Comparison of ENCODE assay signal across 22 cellular contexts in genomic region chr13:49898792-49899191, GRCh38. TPM values are rescaled to one million over a fixed set of nuclear protein-coding genes. Genes with fewer than 3 reads are reported as not detected.
DNase-seq lines count a peak whose midpoint lies in the region; ATAC-seq and TF ChIP-seq lines count a peak whose summit lies in the region.
"Had no signal": no experiment of that assay in that cellular context is flagged by ENCODE, and none has a peak within 500 bp of the region (broad histone marks: within the 10 kb centered on the region; RNA-seq: fewer than 3 reads in every experiment).

No MANE protein-coding gene starts in this region.

- H3K27me3 ChIP-seq in left lung (no peaks in the 10 kb centered on the region), right lobe of liver (no peaks in the 10 kb centered on the region)
- H3K27me3 ChIP-seq: BLaER1 treated with 17β-estradiol and CSF1 and Interleukin-3, amounts not matched to agents 10 nM and 100 nM had no signal

- H3K27ac ChIP-seq in HEK293 (ENCODE audit: extremely low read depth, low read depth, low read length) (no peak overlapping the region), left lung (no peak overlapping the region), right lobe of liver (no peak overlapping the region)
- H3K27ac ChIP-seq: 22Rv1; A549; BLaER1 treated with 17β-estradiol and CSF1 and Interleukin-3, amounts not matched to agents 10 nM and 100 nM; C4-2B had no signal

- H3K36me3 ChIP-seq in HEK293 (ENCODE audit: control insufficient read depth in 2 of 2, insufficient read depth in 1 of 2, low read length in 2 of 2) (no peaks in the 10 kb centered on the region), left lung (no peaks in the 10 kb centered on the region), right lobe of liver (no peaks in the 10 kb centered on the region)
- H3K36me3 ChIP-seq: BLaER1 treated with 17β-estradiol and CSF1 and Interleukin-3, amounts not matched to agents 10 nM and 100 nM had no signal

- no peak overlapping the region for H3K4me3 ChIP-seq in HEK293 (ENCODE audit: low read depth, low read length)
- no peak overlapping the region for H3K4me3 ChIP-seq in left lung
- H3K4me3 ChIP-seq in right lobe of liver: no peak overlapping the region
- H3K4me3 ChIP-seq: A549; BLaER1 treated with 17β-estradiol and CSF1 and Interleukin-3, amounts not matched to agents 10 nM and 100 nM; GM12878 had no signal

- 34% methylated on average over 8 of the region's 8 CpGs for WGBS in right lobe of liver (ENCODE audit: insufficient coverage, low coverage, low lambda C conversion rate, missing lambda C conversion rate)

- CTCF ChIA-PET in HEK293 (lab: Yijun Ruan, JAX): no interaction called here

- no peaks in the 10 kb centered on the region for H3K9me3 ChIP-seq in HEK293 (ENCODE audit: control insufficient read depth, insufficient read depth, low read depth, low read length)
- H3K9me3 ChIP-seq in left lung: no peaks in the 10 kb centered on the region
- H3K9me3 ChIP-seq in right lobe of liver: no peaks in the 10 kb centered on the region
- H3K9me3 ChIP-seq: A549 had no signal

- no peak for DNase-seq in left lung
- DNase-seq in right lobe of liver: no peak
- DNase-seq in COLO829 (ENCODE audit: low spot score): no peak
- no peak for DNase-seq in HK-2 (ENCODE audit: unreplicated experiment)
- DNase-seq in NCI-H2081 (lab: John Stamatoyannopoulos, UW): no peak
- DNase-seq: AML-193; CD4-positive, alpha-beta T cell; CD8-positive, alpha-beta T cell; COR-L47; DMS 273 treated with DMSO at 0.1 percent for 48 hours; DMS153; DMS53; DMS79; DND-41; EL; GDM1 had no signal

- peak; percentile 12 for ATAC-seq in left lung
- peak; percentile 37 to 63 (median 50) for ATAC-seq in right lobe of liver
- ATAC-seq: A549; CD8-positive, alpha-beta T cell; GM12878 had no signal

- no peaks in the 10 kb centered on the region for H3K4me1 ChIP-seq in HEK293 (ENCODE audit: control insufficient read depth, insufficient read depth, low read length)
- no peaks in the 10 kb centered on the region for H3K4me1 ChIP-seq in left lung
- peaks cover 0 to 3% (median 0%) of the 10 kb centered on the region in 4 donors for H3K4me1 ChIP-seq in right lobe of liver
- H3K4me1 ChIP-seq: A549; BLaER1 treated with 17β-estradiol and CSF1 and Interleukin-3, amounts not matched to agents 10 nM and 100 nM had no signal

- intact Hi-C loops in left lung (cut with DNase I) (no loop called here), right lobe of liver (cut with DNase I) (no loop called here)

- TF ChIP-seq CTCF in HEK293 (tag by site-specific recombination; IDR thresholded peaks at IDR 0.05): no peak
- TF ChIP-seq CTCF in left lung (IDR thresholded peaks at IDR 0.05): no peak
- no peak for TF ChIP-seq CTCF in right lobe of liver (IDR thresholded peaks at IDR 0.05)

- TF ChIP-seq POLR2A in right lobe of liver (IDR thresholded peaks at IDR 0.05): no peak

- POLR2A ChIA-PET in HEK293 (lab: Yijun Ruan, JAX): interaction anchor here (0.6 to 0.7 kb wide), 2 partner anchors 21 to 30 kb away, joined by 4 to 5 read pairs; no protein-coding TSS in a partner anchor

TF ChIP-seq in HEK293, 187 proteins besides CTCF, POLR2A, EP300 and RAD21:
- 0 out of 2 replicates have a peak, but pooled peaks have one; percentile 17 for TF ChIP-seq ZNF335 (tag by site-specific recombination; conservative IDR thresholded peaks at IDR 0.05)
- TF ChIP-seq ZBTB48 (tag by site-specific recombination; IDR thresholded peaks at IDR 0.05): no peak

RNA-seq across cellular contexts. Expression of gene SPRYD7, which starts 37.3 kb away (rescaled TPM):
- total RNA-seq in left lung (10 to 100 TPM; 10.4 to 13.9 TPM), right lobe of liver (1 to 10 TPM; 4.1 to 7.9 (median 5.4) TPM)
